Comparison of ENCODE assay signal across 27 cellular contexts in the genomic region with DNA sequence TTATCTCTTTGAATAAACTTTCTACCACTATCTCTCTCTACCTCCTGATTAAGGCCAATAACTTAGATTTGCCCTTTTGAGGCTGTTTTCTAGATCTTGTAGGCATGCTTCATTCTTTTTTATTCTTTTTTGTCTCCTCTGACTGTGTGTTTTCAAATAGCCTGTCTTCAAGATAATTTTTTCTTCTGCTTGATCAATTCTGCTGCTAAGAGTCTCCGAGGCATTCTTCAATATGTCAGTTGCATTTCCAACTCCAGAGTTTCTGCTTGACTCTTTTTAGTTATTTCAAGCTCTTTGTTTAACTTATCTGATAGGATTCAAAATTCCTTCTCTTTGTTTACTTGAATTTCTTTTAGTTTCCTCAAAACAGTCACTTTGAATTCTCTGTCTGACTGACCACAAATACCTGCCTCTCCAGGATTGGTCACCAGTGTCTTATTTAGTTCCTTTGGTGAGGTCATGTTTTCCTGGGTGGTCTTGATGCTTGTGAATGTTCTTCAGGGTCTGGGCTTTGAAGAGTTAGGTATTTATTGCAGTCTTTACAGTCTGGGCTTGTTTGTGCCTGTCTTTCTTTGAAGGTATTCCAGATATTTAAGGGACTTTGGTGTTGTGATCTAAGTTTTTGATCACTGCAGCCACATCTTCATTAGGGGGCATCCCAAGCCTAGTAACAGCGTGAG.
"Had no signal": no experiment of that assay in that cellular context is flagged by ENCODE, and none has a peak within 500 bp of the region (broad histone marks: within the 10 kb centered on the region; RNA-seq: fewer than 3 reads in every experiment).

No MANE protein-coding gene starts in this region.

- H3K4me1 ChIP-seq: breast epithelium, colonic mucosa had no signal

- FAIRE-seq: frontal cortex had no signal

- H3K9me3 ChIP-seq: breast epithelium, colonic mucosa had no signal

- DNase-seq: activated CD4-positive, alpha-beta memory T cell treated with anti-CD3 and anti-CD28 coated beads, Interleukin-2, amount 10 ng/mL, durations not matched to agents 7 days and 5 days; activated CD4-positive, alpha-beta T cell treated with anti-CD3 and anti-CD28 coated beads for 1 hour; activated CD4-positive, alpha-beta T cell treated with anti-CD3 and anti-CD28 coated beads for 4 hours; activated CD4-positive, alpha-beta T cell treated with anti-CD3 and anti-CD28 coated beads, Interleukin-2, amount 10 ng/mL, durations not matched to agents 7 days and 5 days; activated CD4-positive, alpha-beta T cell treated with anti-CD3 and anti-CD28 coated beads, Interleukin-2, amount 50 U/mL, for 4 hours; activated CD8-positive, alpha-beta memory T cell treated with anti-CD3 and anti-CD28 coated beads, Interleukin-2, amount 50 U/mL, for 48 hours; activated gamma-delta T cell; activated naive CD4-positive, alpha-beta T cell; activated naive CD4-positive, alpha-beta T cell treated with anti-CD3 and anti-CD28 coated beads, Interleukin-2, amount 10 ng/mL, durations not matched to agents 7 days and 5 days; activated naive CD8-positive, alpha-beta T cell treated with anti-CD3 and anti-CD28 coated beads, Interleukin-2, amount 10 ng/mL, durations not matched to agents 7 days and 5 days; activated T-cell treated with anti-CD3 and anti-CD28 coated beads for 4 hours; activated T-cell treated with anti-CD3 and anti-CD28 coated beads, Interleukin-2, amount 50 U/mL, for 24 hours; activated T-cell treated with anti-CD3 and anti-CD28 coated beads, Interleukin-2, amount 50 U/mL, for 72 hours; central memory CD4-positive, alpha-beta T cell; cerebellar nuclear complex; colonic mucosa; effector CD8-positive, alpha-beta T cell; foreskin fibroblast; head of caudate nucleus; T-helper 2 cell had no signal

- H3K27me3 ChIP-seq: ascending aorta, breast epithelium, cardiac muscle cell, colonic mucosa had no signal

- H3K4me3 ChIP-seq: ascending aorta, breast epithelium, cardiac muscle cell, colonic mucosa had no signal

- ATAC-seq: activated naive CD4-positive, alpha-beta T cell treated with anti-CD3 and anti-CD28 coated beads, Interleukin-2, amount 50 U/mL, for 72 hours; activated T-cell treated with anti-CD3 and anti-CD28 coated beads, Interleukin-2, amount 50 U/mL, for 72 hours; esophagus mucosa; WTC11 had no signal

- H3K36me3 ChIP-seq: ascending aorta, breast epithelium, cardiac muscle cell, colonic mucosa had no signal

- H3K27ac ChIP-seq: ascending aorta, breast epithelium, cardiac muscle cell, colonic mucosa had no signal
